In the genomic region with DNA sequence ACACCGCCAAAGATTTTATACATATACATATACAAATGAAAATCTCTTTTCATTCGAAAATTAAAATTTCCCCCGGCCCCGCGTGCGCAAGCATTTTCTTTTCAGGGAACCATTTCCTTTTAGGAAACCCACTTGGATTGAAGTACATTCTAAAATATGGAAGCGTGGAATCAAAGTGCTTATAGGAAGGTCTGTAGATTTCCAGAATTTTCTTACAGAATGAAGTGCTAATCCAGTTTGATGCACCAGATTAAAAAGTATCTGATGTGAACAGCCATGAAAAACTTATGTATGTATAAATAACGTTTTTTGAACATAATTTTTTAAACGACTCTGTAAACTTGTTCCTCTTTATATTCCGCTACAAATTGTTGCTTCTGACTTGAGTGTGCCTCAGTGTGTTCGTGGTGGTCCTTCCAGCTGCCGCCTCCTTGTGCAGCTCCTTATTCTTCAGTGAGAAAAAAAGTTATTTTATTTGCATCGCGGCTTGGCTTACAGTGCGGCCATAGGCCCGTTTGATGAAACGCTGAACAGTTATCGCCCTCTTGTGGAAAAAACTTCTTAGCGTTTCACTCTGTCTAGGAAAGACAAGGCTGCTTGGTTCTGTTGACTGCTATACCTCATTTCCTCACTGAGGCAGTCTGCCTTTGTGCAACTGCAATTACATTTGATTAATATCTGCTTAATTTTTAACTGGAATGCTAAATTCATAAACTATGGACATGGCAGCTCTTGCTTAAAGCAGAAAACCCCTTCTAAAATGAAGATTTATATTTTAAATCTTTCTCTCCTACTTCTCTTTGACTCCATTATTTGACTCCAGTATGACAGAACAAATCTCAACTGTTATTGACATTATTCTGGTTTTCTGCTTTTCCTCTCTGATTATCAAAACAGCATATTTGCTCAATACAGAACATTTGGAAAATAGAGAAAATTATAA, we compare ENCODE assay signal across 8 cellular contexts. TPM values are rescaled to one million over a fixed set of nuclear protein-coding genes. Genes with fewer than 3 reads are reported as not detected.
DNase-seq lines count a peak whose midpoint lies in the region; ATAC-seq and TF ChIP-seq lines count a peak whose summit lies in the region.

No MANE protein-coding gene starts in this region.

- no peaks in the 10 kb centered on the region for H4K20me1 ChIP-seq in PC-9 (ENCODE audit: insufficient read depth)

- peak; percentile 56 to 63 for ATAC-seq in activated T-cell treated with anti-CD3 and anti-CD28 coated beads, Interleukin-2, amount 50 U/mL, for 4 hours
- peak; percentile 73 for ATAC-seq in GM21825 (IDR thresholded peaks at IDR 0.05; ENCODE audit: unreplicated experiment)
- ATAC-seq in lung (ENCODE audit: insufficient read depth, low FRiP score) = no peak

- no peak overlapping the region for H3K9ac ChIP-seq in colonic mucosa (ENCODE audit: low read depth in 2 of 2, low read length in 2 of 2)

- intact Hi-C loops in PC-9 (cut with micrococcal nuclease; ENCODE audit: unreplicated experiment) = loop anchor here (2.0 to 10.0 kb wide), 5 partner anchors 469 to 1009 kb away; no protein-coding TSS in a partner anchor
- intact Hi-C loops in colonic mucosa (cut with DNase I) = loop anchor here (5.0 to 10.0 kb wide), 2 partner anchors 861 to 999 kb away; no protein-coding TSS in a partner anchor

- H3K4me1 ChIP-seq in PC-9 (replicated peaks; ENCODE audit: insufficient read depth) = no peaks in the 10 kb centered on the region
- peaks cover 11% of the 10 kb centered on the region for H3K4me1 ChIP-seq in colonic mucosa
- H3K4me1 ChIP-seq in lung (ENCODE audit: control insufficient read depth in 2 of 2, insufficient read depth in 2 of 2, low read length in 2 of 2) = peaks cover 0 to 2% of the 10 kb centered on the region in 2 donors

- no peak overlapping the region for H2AFZ ChIP-seq in PC-9

- H3F3A ChIP-seq in PC-9 (ENCODE audit: insufficient read depth, low read depth) = no peaks in the 10 kb centered on the region

- peaks cover 9% of the 10 kb centered on the region for H3K4me1 Mint-ChIP-seq in activated T-cell treated with anti-CD3 and anti-CD28 coated beads, Interleukin-2, amount 50 U/mL, for 4 hours (ENCODE audit: low read depth)

- H3K9me3 ChIP-seq in PC-9 (ENCODE audit: insufficient read depth, low read depth) (no peaks in the 10 kb centered on the region), colonic mucosa (no peaks in the 10 kb centered on the region), lung (ENCODE audit: control insufficient read depth in 2 of 2, insufficient read depth in 1 of 2, low read length in 1 of 2) (peaks cover 0 to 12% of the 10 kb centered on the region in 2 donors)

- POLR2A ChIA-PET in PC-9 (lab: Charles Lee; ENCODE audit: unreplicated experiment) = no interaction called here

- H3K4me2 ChIP-seq in PC-9 = peak overlapping the region; percentile 34; the same call in 1 of the 2 replicates

- peaks cover 80% of the 10 kb centered on the region for H3K27me3 Mint-ChIP-seq in activated T-cell treated with anti-CD3 and anti-CD28 coated beads, Interleukin-2, amount 50 U/mL, for 4 hours (ENCODE audit: low read depth)

- no peak for DNase-seq in activated T-cell treated with anti-CD3 and anti-CD28 coated beads, Interleukin-2, amount 50 U/mL, for 4 hours
- no peak for DNase-seq in activated T-cell treated with anti-CD3 and anti-CD28 coated beads, Interleukin-2, amount 50 U/mL, for 48 hours
- DNase-seq in KG1 (lab: John Stamatoyannopoulos, UW) (peak; percentile 30), PC-9 (peak; percentile 19 to 36), colonic mucosa (no peak), lung (ENCODE audit: low spot score) (no peak)
- DNase-seq in stimulated activated CD8-positive, alpha-beta memory T cell treated with anti-CD3 and anti-CD28 coated beads, Interleukin-4, amount 100 ng/mL, for 48 hours = no peak

- BruUV-seq in PC-9 (replicated peaks; lab: Mats Ljungman, UMichigan) = no TSS peak

- H3K27me3 ChIP-seq in PC-9 (ENCODE audit: insufficient read depth, low read depth) (no peaks in the 10 kb centered on the region), colonic mucosa (peaks cover 58% of the 10 kb centered on the region), lung (ENCODE audit: control insufficient read depth, insufficient read depth) (peaks cover under 1% of the 10 kb centered on the region)

- H3K4me3 Mint-ChIP-seq in activated T-cell treated with anti-CD3 and anti-CD28 coated beads, Interleukin-2, amount 50 U/mL, for 4 hours = no peak overlapping the region

- peak; percentile 68 for TF ChIP-seq CTCF in PC-9 (conservative IDR thresholded peaks at IDR 0.05)
- TF ChIP-seq CTCF in colonic mucosa (IDR thresholded peaks at IDR 0.05) = peak; percentile 60
- TF ChIP-seq CTCF in lung (IDR thresholded peaks at IDR 0.05; ENCODE audit: control extremely low read depth, extremely low read depth) = peak; percentile 22

- no peaks in the 10 kb centered on the region for H3K36me3 ChIP-seq in PC-9 (ENCODE audit: low read depth)
- H3K36me3 ChIP-seq in colonic mucosa = no peaks in the 10 kb centered on the region
- H3K36me3 ChIP-seq in lung (ENCODE audit: control insufficient read depth in 2 of 2, insufficient read depth in 2 of 2, low read length in 2 of 2) = no peaks in the 10 kb centered on the region

- H3K79me2 ChIP-seq in PC-9 (ENCODE audit: low read depth) = no peaks in the 10 kb centered on the region

- peaks cover 3% of the 10 kb centered on the region for H3K9me3 Mint-ChIP-seq in activated T-cell treated with anti-CD3 and anti-CD28 coated beads, Interleukin-2, amount 50 U/mL, for 4 hours

- WGBS in lung, 2 donors = 6 to 9% methylated on average over 19 of the region's 19 CpGs

- no peaks in the 10 kb centered on the region for H3K36me3 Mint-ChIP-seq in activated T-cell treated with anti-CD3 and anti-CD28 coated beads, Interleukin-2, amount 50 U/mL, for 4 hours (ENCODE audit: insufficient read depth)

- H3K27ac ChIP-seq in PC-9 (no peak overlapping the region), colonic mucosa (no peak overlapping the region), lung (ENCODE audit: low read depth in 1 of 2, low read length in 1 of 2) (no peak overlapping the region)

- CTCF ChIA-PET in PC-9 (lab: Charles Lee) = interaction anchor here (0.6 kb wide), 1 partner anchor 12 kb away, joined by 4 read pairs; no protein-coding TSS in a partner anchor

- H3K9me2 ChIP-seq in PC-9 (ENCODE audit: insufficient read depth) = no peaks in the 10 kb centered on the region

- H3K4me3 ChIP-seq in PC-9 (no peak overlapping the region), colonic mucosa (no peak overlapping the region), lung (no peak overlapping the region)

RNA-seq across cellular contexts. Expression of gene NKX6-1, which starts 4.7 kb away (rescaled TPM):
- total RNA-seq in activated T-cell treated with anti-CD3 and anti-CD28 coated beads, Interleukin-2, amount 50 U/mL, for 4 hours = not detected
- total RNA-seq in PC-9 (2021) = 0.37 and 0.63 TPM in 2 replicates
- not detected for total RNA-seq in colonic mucosa
- total RNA-seq in lung = under 1 TPM; 0.06 to 0.20 TPM
- polyA plus RNA-seq in lung = under 1 TPM in 1 of 2 donors, not detected in 1; 0.02 TPM

Comparison
In these comparisons a context has a peak if more than half of its experiments do, and no peak if none do; other contexts are left out.
1. DNase-seq: peak in KG1 (single experiment) and PC-9 (2 of 2); none in activated T-cell treated with anti-CD3 and anti-CD28 coated beads, Interleukin-2, amount 50 U/mL, for 4 hours (single experiment), activated T-cell treated with anti-CD3 and anti-CD28 coated beads, Interleukin-2, amount 50 U/mL, for 48 hours (0 of 2), colonic mucosa (single experiment), lung (single experiment) and stimulated activated CD8-positive, alpha-beta memory T cell treated with anti-CD3 and anti-CD28 coated beads, Interleukin-4, amount 100 ng/mL, for 48 hours (single experiment).
2. Peak in every context shown above with its lines, with median percentiles within 50 percentile points of each other: CTCF ChIP-seq.